Comparison of ENCODE assay signal across 7 cellular contexts in genomic region chr1:208207388-208208131, GRCh38. TPM values are rescaled to one million over a fixed set of nuclear protein-coding genes. Genes with fewer than 3 reads are reported as not detected.
DNase-seq lines count a peak whose midpoint lies in the region; ATAC-seq and TF ChIP-seq lines count a peak whose summit lies in the region.

No MANE protein-coding gene starts in this region.

- H3K27me3 ChIP-seq in adrenal gland = no peaks in the 10 kb centered on the region

- no peaks in the 10 kb centered on the region for H3K36me3 ChIP-seq in adrenal gland (replicated peaks in 1 of 2)

- no peak for TF ChIP-seq CTCF in adrenal gland (IDR thresholded peaks at IDR 0.05)
- no peak for TF ChIP-seq CTCF in type B pancreatic cell (conservative IDR thresholded peaks at IDR 0.05)
- no peak for TF ChIP-seq CTCF in nephron progenitor cell (IDR thresholded peaks at IDR 0.05)

- TF ChIP-seq POLR2A in adrenal gland (IDR thresholded peaks at IDR 0.05) = no peak

- 53 to 63% (median 58%) methylated on average over 10 of the region's 10 CpGs for WGBS in adrenal gland, 4 donors

- no peaks in the 10 kb centered on the region for H3K9me3 ChIP-seq in adrenal gland (replicated peaks in 1 of 3)

- H3K4me1 ChIP-seq in adrenal gland (replicated peaks in 1 of 2) = peaks cover 0 to 4% of the 10 kb centered on the region in 2 donors

- H3K27ac Mint-ChIP-seq in type B pancreatic cell (peak overlapping the region; percentile 59), nephron progenitor cell (no peak overlapping the region)

- H3K36me3 Mint-ChIP-seq in type B pancreatic cell (peaks cover 45% of the 10 kb centered on the region), nephron progenitor cell (ENCODE audit: low read depth) (peaks cover 59% of the 10 kb centered on the region)

- H3K4me3 ChIP-seq in adrenal gland = no peak overlapping the region

- TF ChIP-seq EP300 in Ishikawa (IDR thresholded peaks at IDR 0.05; ENCODE audit: borderline replicate concordance) = no peak

- ATAC-seq in HG03175 (IDR thresholded peaks at IDR 0.05; ENCODE audit: unreplicated experiment) = no peak

- H3K9me3 Mint-ChIP-seq in type B pancreatic cell (no peaks in the 10 kb centered on the region), nephron progenitor cell (no peaks in the 10 kb centered on the region)

- peak overlapping the region in 4 of 5 donors; percentile 6 to 82 (median 36) for H3K27ac ChIP-seq in adrenal gland

- H3K4me3 Mint-ChIP-seq in type B pancreatic cell (no peak overlapping the region), nephron progenitor cell (no peak overlapping the region)

- intact Hi-C loops in adrenal gland (cut with DNase I) = no loop called here

- no peaks in the 10 kb centered on the region for H3K27me3 Mint-ChIP-seq in type B pancreatic cell
- H3K27me3 Mint-ChIP-seq in nephron progenitor cell (ENCODE audit: low read depth, poor library complexity) = peaks cover 10% of the 10 kb centered on the region

- DNase-seq in adrenal gland (peak in 6 of 7 donors; percentile 33 to 81 (median 63)), iris pigment epithelial cell (ENCODE audit: low read depth) (peak; percentile 99), type B pancreatic cell (ENCODE audit: extremely low spot score, unreplicated experiment) (no peak), nephron progenitor cell (no peak)
- DNase-seq in activated naive CD4-positive, alpha-beta T cell treated with Interleukin-2 at 50 U/mL for 16 hours = no peak

- H3K4me1 Mint-ChIP-seq in type B pancreatic cell (ENCODE audit: unreplicated experiment) = peaks cover 28% of the 10 kb centered on the region
- H3K4me1 Mint-ChIP-seq in nephron progenitor cell = peaks cover 22% of the 10 kb centered on the region

- TF ChIP-seq RAD21 in Ishikawa (IDR thresholded peaks at IDR 0.05; ENCODE audit: low read depth) = no peak

TF ChIP-seq in Ishikawa, 13 proteins besides CTCF, POLR2A, EP300 and RAD21:
- TF ChIP-seq ZBTB7A (IDR thresholded peaks at IDR 0.05; ENCODE audit: low read depth) (no peak), NFIC (IDR thresholded peaks at IDR 0.05) (0 out of 2 replicates have a peak, but pooled peaks have one; percentile 22), TAF1 (IDR thresholded peaks at IDR 0.05; ENCODE audit: low read depth) (no peak), EGR1 (IDR thresholded peaks at IDR 0.05) (0 out of 2 replicates have a peak, but pooled peaks have one; percentile 14), TCF12 (IDR thresholded peaks at IDR 0.05; ENCODE audit: low read depth) (no peak)

RNA-seq across cellular contexts. Expression of gene PLXNA2, which starts 36.6 kb away (rescaled TPM):
- total RNA-seq in adrenal gland (1 to 10 TPM; 2.7 to 9.4 (median 5.3) TPM), type B pancreatic cell (ENCODE audit: low replicate concordance) (80.1 and 120 TPM in 2 replicates)
- polyA plus RNA-seq in adrenal gland = 1 to 10 TPM; 2.8 to 4.3 (median 4.3) TPM

Comparison
In these comparisons a context has a peak if more than half of its experiments do, and no peak if none do; other contexts are left out.
1. DNase-seq: peak in adrenal gland (6 of 7) and iris pigment epithelial cell (single experiment); none in type B pancreatic cell (single experiment), activated naive CD4-positive, alpha-beta T cell treated with Interleukin-2 at 50 U/mL for 16 hours (single experiment) and nephron progenitor cell (single experiment).